20 cellular contexts compared by ENCODE assay signal in genomic region chr11:74538680-74539079, GRCh38. TPM values are rescaled to one million over a fixed set of nuclear protein-coding genes. Genes with fewer than 3 reads are reported as not detected.
DNase-seq lines count a peak whose midpoint lies in the region; ATAC-seq, FAIRE-seq and TF ChIP-seq lines count a peak whose summit lies in the region.
"Had no signal": no experiment of that assay in that cellular context is flagged by ENCODE, and none has a peak within 500 bp of the region (broad histone marks: within the 10 kb centered on the region; RNA-seq: fewer than 3 reads in every experiment).

No MANE protein-coding gene starts in this region.

- CTCF ChIA-PET in A673 (lab: Charles Lee) = no interaction called here

- intact Hi-C loops in A673 (cut with micrococcal nuclease; ENCODE audit: unreplicated experiment) (no loop called here), lower leg skin (cut with DNase I; ENCODE audit: low total_unique reads) (no loop called here)

- H4K20me1 ChIP-seq in keratinocyte (ENCODE audit: control insufficient read depth, extremely low read depth, insufficient read depth, low read length) = no peaks in the 10 kb centered on the region

- dilution Hi-C loops in keratinocyte (cut with MboI; ENCODE audit: extremely low pct_ligation_motif_present, low sequenced_read_pairs) = no loop called here

- H3K9ac ChIP-seq in keratinocyte (ENCODE audit: control insufficient read depth, extremely low read depth, insufficient read depth, low read length) = no peak overlapping the region

- H3K36me3 ChIP-seq in A673 (ENCODE audit: insufficient read depth, low read length, poor library complexity, severe bottlenecking) (no peaks in the 10 kb centered on the region), keratinocyte (ENCODE audit: control insufficient read depth in 2 of 2, extremely low read depth in 1 of 2, insufficient read depth in 2 of 2, low read length in 2 of 2) (no peaks in the 10 kb centered on the region)
- H3K36me3 ChIP-seq: Peyer's patch had no signal

- H3K4me3 ChIP-seq in A673 (ENCODE audit: low read depth, low read length, poor library complexity, severe bottlenecking) (no peak overlapping the region), HFF-Myc (replicated peaks; ENCODE audit: low read depth, low read length) (no peak overlapping the region), keratinocyte (ENCODE audit: control insufficient read depth in 2 of 3, extremely low read depth in 1 of 3, insufficient read depth in 2 of 3, low read depth in 1 of 3, low read length in 3 of 3) (no peak overlapping the region), lower leg skin (ENCODE audit: low read depth, poor library complexity, severe bottlenecking) (no peak overlapping the region)
- H3K4me3 ChIP-seq: Peyer's patch had no signal

- POLR2A ChIA-PET in A673 (lab: Charles Lee; ENCODE audit: low non-redundant PET) = no interaction called here

- no TSS peak for BruUV-seq in A673 (replicated peaks; lab: Mats Ljungman, UMichigan)

- H3K4me1 ChIP-seq in A673 (ENCODE audit: insufficient read depth, low read length, poor library complexity, severe bottlenecking) (no peaks in the 10 kb centered on the region), keratinocyte (ENCODE audit: control insufficient read depth, extremely low read depth, insufficient read depth, low read length) (no peaks in the 10 kb centered on the region)

- H3K9me3 ChIP-seq in A673 (ENCODE audit: low read depth, low read length, poor library complexity, severe bottlenecking) (peaks cover 3% of the 10 kb centered on the region), keratinocyte (ENCODE audit: control insufficient read depth, low read depth, low read length) (no peaks in the 10 kb centered on the region)

- DNase-seq in A673 (ENCODE audit: low spot score) = peak; percentile 46
- DNase-seq in HFF-Myc (ENCODE audit: extremely low read depth, low read depth) = peak; percentile 9
- DNase-seq in dedifferentiated amniotic fluid mesenchymal stem cell (ENCODE audit: extremely low spot score) = peak; percentile 52
- no peak for DNase-seq in keratinocyte (ENCODE audit: low read depth, low spot score)
- no peak for DNase-seq in lower leg skin (ENCODE audit: low spot score in 2 of 2)
- no peak for DNase-seq in foreskin melanocyte
- no peak for DNase-seq in mucosa of gallbladder (ENCODE audit: low spot score)
- DNase-seq: AML-193; CD4-positive, alpha-beta memory T cell; DND-41; GF-D8; Karpas-422; NCI-H1417; NCI-H2029; NCI-H510A; NCI-H82; Peyer's patch; SHP77 had no signal

- TF ChIP-seq POLR2A in lower leg skin (IDR thresholded peaks at IDR 0.05) = no peak

- TF ChIP-seq CTCF in A673 (conservative IDR thresholded peaks at IDR 0.05; ENCODE audit: low read depth, low read length) (no peak), HFF-Myc (IDR thresholded peaks at IDR 0.05; ENCODE audit: low read depth, low read length, missing control alignments) (no peak), keratinocyte (optimal IDR thresholded peaks at IDR 0.05 in 1 of 3, IDR thresholded peaks at IDR 0.05 in 1 of 3, conservative IDR thresholded peaks at IDR 0.05 in 1 of 3; ENCODE audit: extremely low read depth in 1 of 3, insufficient read depth in 2 of 3, low read length in 3 of 3) (no peak), lower leg skin (IDR thresholded peaks at IDR 0.05) (no peak)

- no peaks in the 10 kb centered on the region for H3K79me2 ChIP-seq in keratinocyte (ENCODE audit: control insufficient read depth, insufficient read depth, low read length)

- FAIRE-seq in keratinocyte (lab: Jason Lieb, UNC) = peak; percentile 43
- FAIRE-seq: D721Med had no signal

- no peak overlapping the region for H2AFZ ChIP-seq in keratinocyte (ENCODE audit: control insufficient read depth, low read length)

- H3K27ac ChIP-seq in A673 (ENCODE audit: low read depth, low read length, poor library complexity, severe bottlenecking) (no peak overlapping the region), keratinocyte (ENCODE audit: control insufficient read depth, insufficient read depth, low read length) (no peak overlapping the region)
- H3K27ac ChIP-seq: Peyer's patch had no signal

- no peak for ATAC-seq in GM18861 (IDR thresholded peaks at IDR 0.05; ENCODE audit: unreplicated experiment)

- no peaks in the 10 kb centered on the region for H3K27me3 ChIP-seq in A673 (replicated peaks; ENCODE audit: insufficient read depth, low read depth, low read length, poor library complexity)
- peaks cover 13% of the 10 kb centered on the region for H3K27me3 ChIP-seq in keratinocyte (ENCODE audit: control insufficient read depth, extremely low read depth, insufficient read depth, low read length)
- H3K27me3 ChIP-seq: Peyer's patch had no signal

- no peaks in the 10 kb centered on the region for H3K9me1 ChIP-seq in keratinocyte (ENCODE audit: control insufficient read depth, extremely low read depth, insufficient read depth, low read length)

- H3K4me2 ChIP-seq in keratinocyte (ENCODE audit: control insufficient read depth, extremely low read depth, insufficient read depth, low read depth, low read length) = no peak overlapping the region

RNA-seq across cellular contexts. Expression of gene LIPT2, which starts 45.2 kb away (rescaled TPM):
- total RNA-seq in A673 (2021) = 8.6 and 12.6 TPM in 2 replicates
- polyA plus RNA-seq in keratinocyte = 1.2 to 2.6 TPM (median 2.3 TPM) in 3 replicates
- polyA plus RNA-seq in keratinocyte (2011; ENCODE audit: low read depth) = 0.35 TPM
- 0.82 and 1.3 TPM in 2 replicates for polyA plus RNA-seq in keratinocyte (2011; cell fraction: cytosol; rRNA removed)
- 0.97 and 1.0 TPM in 2 replicates for polyA plus RNA-seq in keratinocyte (2011; cell fraction: nucleus; rRNA removed)
- 0.56 and 1.8 TPM in 2 replicates for polyA plus RNA-seq in keratinocyte (2012; ENCODE audit: low replicate concordance)
- polyA minus RNA-seq in keratinocyte = 1.3 to 8.3 TPM (median 5.0 TPM) in 3 replicates
- polyA minus RNA-seq in keratinocyte (2011; cell fraction: cytosol; rRNA and poly(A)+ RNA removed) = not detected
- polyA minus RNA-seq in keratinocyte (2011; cell fraction: nucleus; rRNA and poly(A)+ RNA removed) = not detected in 2 replicates
- 10 to 100 TPM in 1 of 4 donors, 1 to 10 TPM in 3; 4.0 to 10.9 (median 8.1) TPM for total RNA-seq in lower leg skin
- 8.0 TPM for total RNA-seq in mucosa of gallbladder

RNA-seq across cellular contexts. Expression of gene POLD3, which starts 53.7 kb away (rescaled TPM):
- total RNA-seq in A673 (2021) = 68.3 and 76.5 TPM in 2 replicates
- 9.1 to 16.7 TPM (median 12.0 TPM) in 3 replicates for polyA plus RNA-seq in keratinocyte
- 7.9 TPM for polyA plus RNA-seq in keratinocyte (2011; ENCODE audit: low read depth)
- 5.4 and 10.7 TPM in 2 replicates for polyA plus RNA-seq in keratinocyte (2011; cell fraction: cytosol; rRNA removed)
- 13.8 and 17.4 TPM in 2 replicates for polyA plus RNA-seq in keratinocyte (2011; cell fraction: nucleus; rRNA removed)
- polyA plus RNA-seq in keratinocyte (2012; ENCODE audit: low replicate concordance) = 4.5 and 7.4 TPM in 2 replicates
- polyA minus RNA-seq in keratinocyte = 11.6 to 26.3 TPM (median 15.4 TPM) in 3 replicates
- polyA minus RNA-seq in keratinocyte (2011; cell fraction: cytosol; rRNA and poly(A)+ RNA removed) = 4.4 TPM
- 3.2 and 9.3 TPM in 2 replicates for polyA minus RNA-seq in keratinocyte (2011; cell fraction: nucleus; rRNA and poly(A)+ RNA removed)
- total RNA-seq in lower leg skin = 10 to 100 TPM in 1 of 4 donors, 1 to 10 TPM in 3; 7.0 to 18.8 (median 9.4) TPM
- total RNA-seq in mucosa of gallbladder = 17.2 TPM

Comparison
In these comparisons a context has a peak if more than half of its experiments do, and no peak if none do; other contexts are left out.
1. DNase-seq: peak in A673 (single experiment), HFF-Myc (single experiment) and dedifferentiated amniotic fluid mesenchymal stem cell (single experiment); none in keratinocyte (single experiment), lower leg skin (0 of 2), foreskin melanocyte (single experiment) and mucosa of gallbladder (single experiment).